Comparison of ENCODE assay signal across 1 cellular context in genomic region chr6:70325009-70325408, GRCh38.
TF ChIP-seq lines count a peak whose summit lies in the region.

No MANE protein-coding gene starts in this region.

TF ChIP-seq in K562, 482 proteins besides CTCF, POLR2A, EP300 and RAD21 (continued from another document):
- TF ChIP-seq, protein P1, sequence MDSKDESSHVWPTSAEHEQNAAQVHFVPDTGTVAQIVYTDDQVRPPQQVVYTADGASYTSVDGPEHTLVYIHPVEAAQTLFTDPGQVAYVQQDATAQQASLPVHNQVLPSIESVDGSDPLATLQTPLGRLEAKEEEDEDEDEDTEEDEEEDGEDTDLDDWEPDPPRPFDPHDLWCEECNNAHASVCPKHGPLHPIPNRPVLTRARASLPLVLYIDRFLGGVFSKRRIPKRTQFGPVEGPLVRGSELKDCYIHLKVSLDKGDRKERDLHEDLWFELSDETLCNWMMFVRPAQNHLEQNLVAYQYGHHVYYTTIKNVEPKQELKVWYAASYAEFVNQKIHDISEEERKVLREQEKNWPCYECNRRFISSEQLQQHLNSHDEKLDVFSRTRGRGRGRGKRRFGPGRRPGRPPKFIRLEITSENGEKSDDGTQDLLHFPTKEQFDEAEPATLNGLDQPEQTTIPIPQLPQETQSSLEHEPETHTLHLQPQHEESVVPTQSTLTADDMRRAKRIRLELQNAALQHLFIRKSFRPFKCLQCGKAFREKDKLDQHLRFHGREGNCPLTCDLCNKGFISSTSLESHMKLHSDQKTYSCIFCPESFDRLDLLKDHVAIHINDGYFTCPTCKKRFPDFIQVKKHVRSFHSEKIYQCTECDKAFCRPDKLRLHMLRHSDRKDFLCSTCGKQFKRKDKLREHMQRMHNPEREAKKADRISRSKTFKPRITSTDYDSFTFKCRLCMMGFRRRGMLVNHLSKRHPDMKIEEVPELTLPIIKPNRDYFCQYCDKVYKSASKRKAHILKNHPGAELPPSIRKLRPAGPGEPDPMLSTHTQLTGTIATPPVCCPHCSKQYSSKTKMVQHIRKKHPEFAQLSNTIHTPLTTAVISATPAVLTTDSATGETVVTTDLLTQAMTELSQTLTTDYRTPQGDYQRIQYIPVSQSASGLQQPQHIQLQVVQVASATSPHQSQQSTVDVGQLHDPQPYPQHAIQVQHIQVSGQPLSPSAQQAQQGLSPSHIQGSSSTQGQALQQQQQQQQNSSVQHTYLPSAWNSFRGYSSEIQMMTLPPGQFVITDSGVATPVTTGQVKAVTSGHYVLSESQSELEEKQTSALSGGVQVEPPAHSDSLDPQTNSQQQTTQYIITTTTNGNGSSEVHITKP (IDR thresholded peaks at IDR 0.05; ENCODE audit: partially characterized antibody) = peak; percentile 83
- TF ChIP-seq TAF1 (IDR thresholded peaks at IDR 0.05; ENCODE audit: control insufficient read depth, extremely low read depth, insufficient read depth, low read length, severe bottlenecking) = no peak
- TF ChIP-seq, protein P2, sequence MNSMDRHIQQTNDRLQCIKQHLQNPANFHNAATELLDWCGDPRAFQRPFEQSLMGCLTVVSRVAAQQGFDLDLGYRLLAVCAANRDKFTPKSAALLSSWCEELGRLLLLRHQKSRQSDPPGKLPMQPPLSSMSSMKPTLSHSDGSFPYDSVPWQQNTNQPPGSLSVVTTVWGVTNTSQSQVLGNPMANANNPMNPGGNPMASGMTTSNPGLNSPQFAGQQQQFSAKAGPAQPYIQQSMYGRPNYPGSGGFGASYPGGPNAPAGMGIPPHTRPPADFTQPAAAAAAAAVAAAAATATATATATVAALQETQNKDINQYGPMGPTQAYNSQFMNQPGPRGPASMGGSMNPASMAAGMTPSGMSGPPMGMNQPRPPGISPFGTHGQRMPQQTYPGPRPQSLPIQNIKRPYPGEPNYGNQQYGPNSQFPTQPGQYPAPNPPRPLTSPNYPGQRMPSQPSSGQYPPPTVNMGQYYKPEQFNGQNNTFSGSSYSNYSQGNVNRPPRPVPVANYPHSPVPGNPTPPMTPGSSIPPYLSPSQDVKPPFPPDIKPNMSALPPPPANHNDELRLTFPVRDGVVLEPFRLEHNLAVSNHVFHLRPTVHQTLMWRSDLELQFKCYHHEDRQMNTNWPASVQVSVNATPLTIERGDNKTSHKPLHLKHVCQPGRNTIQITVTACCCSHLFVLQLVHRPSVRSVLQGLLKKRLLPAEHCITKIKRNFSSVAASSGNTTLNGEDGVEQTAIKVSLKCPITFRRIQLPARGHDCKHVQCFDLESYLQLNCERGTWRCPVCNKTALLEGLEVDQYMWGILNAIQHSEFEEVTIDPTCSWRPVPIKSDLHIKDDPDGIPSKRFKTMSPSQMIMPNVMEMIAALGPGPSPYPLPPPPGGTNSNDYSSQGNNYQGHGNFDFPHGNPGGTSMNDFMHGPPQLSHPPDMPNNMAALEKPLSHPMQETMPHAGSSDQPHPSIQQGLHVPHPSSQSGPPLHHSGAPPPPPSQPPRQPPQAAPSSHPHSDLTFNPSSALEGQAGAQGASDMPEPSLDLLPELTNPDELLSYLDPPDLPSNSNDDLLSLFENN (IDR thresholded peaks at IDR 0.05; ENCODE audit: low read depth in 2 of 2, low read length in 2 of 2) = no peak
- no peak for TF ChIP-seq NFE2 (IDR thresholded peaks at IDR 0.05; ENCODE audit: low read depth)
- TF ChIP-seq, protein P3, sequence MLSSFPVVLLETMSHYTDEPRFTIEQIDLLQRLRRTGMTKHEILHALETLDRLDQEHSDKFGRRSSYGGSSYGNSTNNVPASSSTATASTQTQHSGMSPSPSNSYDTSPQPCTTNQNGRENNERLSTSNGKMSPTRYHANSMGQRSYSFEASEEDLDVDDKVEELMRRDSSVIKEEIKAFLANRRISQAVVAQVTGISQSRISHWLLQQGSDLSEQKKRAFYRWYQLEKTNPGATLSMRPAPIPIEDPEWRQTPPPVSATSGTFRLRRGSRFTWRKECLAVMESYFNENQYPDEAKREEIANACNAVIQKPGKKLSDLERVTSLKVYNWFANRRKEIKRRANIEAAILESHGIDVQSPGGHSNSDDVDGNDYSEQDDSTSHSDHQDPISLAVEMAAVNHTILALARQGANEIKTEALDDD (IDR thresholded peaks at IDR 0.05) = peak; percentile 35
